1 cellular context compared by ENCODE assay signal in genomic region chr10:17607603-17608332, GRCh38.
TF ChIP-seq lines count a peak whose summit lies in the region.

No MANE protein-coding gene starts in this region.

TF ChIP-seq in K562, 482 proteins besides CTCF, POLR2A, EP300 and RAD21 (continued from another document):
- TF ChIP-seq, protein P1, sequence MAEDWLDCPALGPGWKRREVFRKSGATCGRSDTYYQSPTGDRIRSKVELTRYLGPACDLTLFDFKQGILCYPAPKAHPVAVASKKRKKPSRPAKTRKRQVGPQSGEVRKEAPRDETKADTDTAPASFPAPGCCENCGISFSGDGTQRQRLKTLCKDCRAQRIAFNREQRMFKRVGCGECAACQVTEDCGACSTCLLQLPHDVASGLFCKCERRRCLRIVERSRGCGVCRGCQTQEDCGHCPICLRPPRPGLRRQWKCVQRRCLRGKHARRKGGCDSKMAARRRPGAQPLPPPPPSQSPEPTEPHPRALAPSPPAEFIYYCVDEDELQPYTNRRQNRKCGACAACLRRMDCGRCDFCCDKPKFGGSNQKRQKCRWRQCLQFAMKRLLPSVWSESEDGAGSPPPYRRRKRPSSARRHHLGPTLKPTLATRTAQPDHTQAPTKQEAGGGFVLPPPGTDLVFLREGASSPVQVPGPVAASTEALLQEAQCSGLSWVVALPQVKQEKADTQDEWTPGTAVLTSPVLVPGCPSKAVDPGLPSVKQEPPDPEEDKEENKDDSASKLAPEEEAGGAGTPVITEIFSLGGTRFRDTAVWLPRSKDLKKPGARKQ (CRISPR knock-in tag; IDR thresholded peaks at IDR 0.05) = 0 out of 2 replicates have a peak, but pooled peaks have one; percentile 17
- TF ChIP-seq TCF3 (CRISPR knock-in tag; IDR thresholded peaks at IDR 0.05) (no peak), CC2D1A (IDR thresholded peaks at IDR 0.05) (peak; percentile 62; the same call in 1 of the 2 replicates), ZNF395 (CRISPR knock-in tag; IDR thresholded peaks at IDR 0.05) (no peak), ZNF324 (CRISPR knock-in tag; IDR thresholded peaks at IDR 0.05) (no peak), BCL6 (CRISPR knock-in tag; IDR thresholded peaks at IDR 0.05) (no peak), SMC3 (conservative IDR thresholded peaks at IDR 0.05; ENCODE audit: insufficient read depth, low read depth, low read length) (peak; percentile 70), ETV5 (CRISPR knock-in tag; IDR thresholded peaks at IDR 0.05; ENCODE audit: low read depth) (no peak), DEAF1 (CRISPR knock-in tag; IDR thresholded peaks at IDR 0.05) (peak; percentile 88; the same call in 1 of the 2 replicates), FOXK1 (CRISPR knock-in tag; IDR thresholded peaks at IDR 0.05; ENCODE audit: borderline replicate concordance) (no peak)
- TF ChIP-seq, protein P2, sequence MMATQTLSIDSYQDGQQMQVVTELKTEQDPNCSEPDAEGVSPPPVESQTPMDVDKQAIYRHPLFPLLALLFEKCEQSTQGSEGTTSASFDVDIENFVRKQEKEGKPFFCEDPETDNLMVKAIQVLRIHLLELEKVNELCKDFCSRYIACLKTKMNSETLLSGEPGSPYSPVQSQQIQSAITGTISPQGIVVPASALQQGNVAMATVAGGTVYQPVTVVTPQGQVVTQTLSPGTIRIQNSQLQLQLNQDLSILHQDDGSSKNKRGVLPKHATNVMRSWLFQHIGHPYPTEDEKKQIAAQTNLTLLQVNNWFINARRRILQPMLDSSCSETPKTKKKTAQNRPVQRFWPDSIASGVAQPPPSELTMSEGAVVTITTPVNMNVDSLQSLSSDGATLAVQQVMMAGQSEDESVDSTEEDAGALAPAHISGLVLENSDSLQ (IDR thresholded peaks at IDR 0.05) = peak; percentile 49
- TF ChIP-seq, protein P3, sequence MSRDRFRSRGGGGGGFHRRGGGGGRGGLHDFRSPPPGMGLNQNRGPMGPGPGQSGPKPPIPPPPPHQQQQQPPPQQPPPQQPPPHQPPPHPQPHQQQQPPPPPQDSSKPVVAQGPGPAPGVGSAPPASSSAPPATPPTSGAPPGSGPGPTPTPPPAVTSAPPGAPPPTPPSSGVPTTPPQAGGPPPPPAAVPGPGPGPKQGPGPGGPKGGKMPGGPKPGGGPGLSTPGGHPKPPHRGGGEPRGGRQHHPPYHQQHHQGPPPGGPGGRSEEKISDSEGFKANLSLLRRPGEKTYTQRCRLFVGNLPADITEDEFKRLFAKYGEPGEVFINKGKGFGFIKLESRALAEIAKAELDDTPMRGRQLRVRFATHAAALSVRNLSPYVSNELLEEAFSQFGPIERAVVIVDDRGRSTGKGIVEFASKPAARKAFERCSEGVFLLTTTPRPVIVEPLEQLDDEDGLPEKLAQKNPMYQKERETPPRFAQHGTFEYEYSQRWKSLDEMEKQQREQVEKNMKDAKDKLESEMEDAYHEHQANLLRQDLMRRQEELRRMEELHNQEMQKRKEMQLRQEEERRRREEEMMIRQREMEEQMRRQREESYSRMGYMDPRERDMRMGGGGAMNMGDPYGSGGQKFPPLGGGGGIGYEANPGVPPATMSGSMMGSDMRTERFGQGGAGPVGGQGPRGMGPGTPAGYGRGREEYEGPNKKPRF (IDR thresholded peaks at IDR 0.05; ENCODE audit: low read depth, low read length) = no peak
TF ChIP-seq in K562: peak in this region for 7.
